In genomic region chr11:33608386-33608785, GRCh38 we compare ENCODE assay signal across 36 cellular contexts.
"Had no signal": no experiment of that assay in that cellular context is flagged by ENCODE, and none has a peak within 500 bp of the region (broad histone marks: within the 10 kb centered on the region; RNA-seq: fewer than 3 reads in every experiment).

No MANE protein-coding gene starts in this region.

- H3K27me3 ChIP-seq: ascending aorta, cardiac muscle cell, Peyer's patch had no signal

- ATAC-seq: activated CD8-positive, alpha-beta memory T cell treated with anti-CD3 and anti-CD28 coated beads, Interleukin-2, amount 10 ng/mL, durations not matched to agents 7 days and 5 days had no signal

- H3K27ac ChIP-seq: ascending aorta, cardiac muscle cell, coronary artery, Peyer's patch, SJSA1, WERI-Rb-1 had no signal

- H3K36me3 ChIP-seq: ascending aorta, cardiac muscle cell, MG63, Peyer's patch, SJSA1, WERI-Rb-1 had no signal

- H3K9me3 ChIP-seq: ascending aorta, MG63, Peyer's patch, SJSA1 had no signal

- H3K4me1 ChIP-seq: ascending aorta, Peyer's patch, SJSA1 had no signal

- DNase-seq: activated CD4-positive, alpha-beta memory T cell treated with anti-CD3 and anti-CD28 coated beads, Interleukin-2, amount 10 ng/mL, durations not matched to agents 7 days and 5 days; activated CD4-positive, alpha-beta T cell treated with anti-CD3 and anti-CD28 coated beads for 1 hour; activated CD4-positive, alpha-beta T cell treated with anti-CD3 and anti-CD28 coated beads for 48 hours; activated CD4-positive, CD25-positive, alpha-beta regulatory T cell; activated CD8-positive, alpha-beta memory T cell treated with anti-CD3 and anti-CD28 coated beads for 24 hours; activated CD8-positive, alpha-beta memory T cell treated with anti-CD3 and anti-CD28 coated beads, Interleukin-2, amount 10 ng/mL, durations not matched to agents 7 days and 5 days; activated CD8-positive, alpha-beta memory T cell treated with anti-CD3 and anti-CD28 coated beads, Interleukin-2, amount 50 U/mL, for 48 hours; activated effector memory CD4-positive, alpha-beta T cell treated with anti-CD3 and anti-CD28 coated beads, Interleukin-2, amount 50 U/mL, for 16 hours; activated naive CD4-positive, alpha-beta T cell; activated naive CD4-positive, alpha-beta T cell treated with anti-CD3 and anti-CD28 coated beads, Interleukin-2, amount 50 U/mL, for 16 hours; activated naive CD8-positive, alpha-beta T cell treated with anti-CD3 and anti-CD28 coated beads for 36 hours; activated T-cell treated with anti-CD3 and anti-CD28 coated beads, Interleukin-2, amount 50 U/mL, for 48 hours; amniotic stem cell; Kasumi-1; KG1; MG63; NCI-H1048; NCI-H1105 treated with DMSO at 0.1 percent for 48 hours; NCI-H146; NCI-H187; NCI-H2029 treated with DMSO at 0.1 percent for 48 hours; NCI-H2107; NCI-H2171; NCI-H226; NCI-H446 treated with DMSO at 0.1 percent for 48 hours; NCI-H524; NCI-H774; Peyer's patch; RPMI8226; SHP77 treated with DMSO at 0.1 percent for 48 hours; T1000; WERI-Rb-1 had no signal

- H3K4me3 ChIP-seq: ascending aorta, cardiac muscle cell, coronary artery, MG63, Peyer's patch, SJSA1 had no signal
